1 cellular context compared by ENCODE assay signal in the genomic region with DNA sequence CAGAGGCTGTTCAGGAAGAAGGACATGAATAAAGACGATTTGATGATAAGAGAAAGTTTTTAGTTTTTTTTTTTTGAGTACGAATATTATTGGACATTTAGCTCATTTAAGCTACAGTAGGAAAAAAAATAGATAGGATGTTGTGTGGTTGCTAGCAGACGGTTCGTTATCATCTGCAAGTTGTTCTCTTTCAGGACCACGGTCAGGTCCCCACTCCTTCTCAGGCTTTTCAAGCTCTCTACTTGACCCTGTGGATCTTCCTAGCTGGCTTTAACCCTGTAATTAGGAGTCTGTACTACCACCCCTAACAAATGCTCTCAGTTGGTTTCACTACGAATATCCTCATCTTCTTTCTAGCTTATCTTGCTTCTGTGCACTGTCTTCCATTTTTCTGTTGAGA.
A peak's percentile ranks its signal among the peaks of the same experiment; 100 is the strongest.
TF ChIP-seq lines count a peak whose summit lies in the region.

No MANE protein-coding gene starts in this region.

TF ChIP-seq in HCT116, 20 proteins besides CTCF, POLR2A, EP300 and RAD21 (continued from another document):
- TF ChIP-seq, protein P1, sequence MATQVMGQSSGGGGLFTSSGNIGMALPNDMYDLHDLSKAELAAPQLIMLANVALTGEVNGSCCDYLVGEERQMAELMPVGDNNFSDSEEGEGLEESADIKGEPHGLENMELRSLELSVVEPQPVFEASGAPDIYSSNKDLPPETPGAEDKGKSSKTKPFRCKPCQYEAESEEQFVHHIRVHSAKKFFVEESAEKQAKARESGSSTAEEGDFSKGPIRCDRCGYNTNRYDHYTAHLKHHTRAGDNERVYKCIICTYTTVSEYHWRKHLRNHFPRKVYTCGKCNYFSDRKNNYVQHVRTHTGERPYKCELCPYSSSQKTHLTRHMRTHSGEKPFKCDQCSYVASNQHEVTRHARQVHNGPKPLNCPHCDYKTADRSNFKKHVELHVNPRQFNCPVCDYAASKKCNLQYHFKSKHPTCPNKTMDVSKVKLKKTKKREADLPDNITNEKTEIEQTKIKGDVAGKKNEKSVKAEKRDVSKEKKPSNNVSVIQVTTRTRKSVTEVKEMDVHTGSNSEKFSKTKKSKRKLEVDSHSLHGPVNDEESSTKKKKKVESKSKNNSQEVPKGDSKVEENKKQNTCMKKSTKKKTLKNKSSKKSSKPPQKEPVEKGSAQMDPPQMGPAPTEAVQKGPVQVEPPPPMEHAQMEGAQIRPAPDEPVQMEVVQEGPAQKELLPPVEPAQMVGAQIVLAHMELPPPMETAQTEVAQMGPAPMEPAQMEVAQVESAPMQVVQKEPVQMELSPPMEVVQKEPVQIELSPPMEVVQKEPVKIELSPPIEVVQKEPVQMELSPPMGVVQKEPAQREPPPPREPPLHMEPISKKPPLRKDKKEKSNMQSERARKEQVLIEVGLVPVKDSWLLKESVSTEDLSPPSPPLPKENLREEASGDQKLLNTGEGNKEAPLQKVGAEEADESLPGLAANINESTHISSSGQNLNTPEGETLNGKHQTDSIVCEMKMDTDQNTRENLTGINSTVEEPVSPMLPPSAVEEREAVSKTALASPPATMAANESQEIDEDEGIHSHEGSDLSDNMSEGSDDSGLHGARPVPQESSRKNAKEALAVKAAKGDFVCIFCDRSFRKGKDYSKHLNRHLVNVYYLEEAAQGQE (IDR thresholded peaks at IDR 0.05; ENCODE audit: low read depth), result peak; percentile 49
- TF ChIP-seq ZBTB33 (IDR thresholded peaks at IDR 0.05; ENCODE audit: extremely low read depth, insufficient replicate concordance, low read length) (no peak), ZFX (IDR thresholded peaks at IDR 0.05) (no peak), YY1 (IDR thresholded peaks at IDR 0.05; ENCODE audit: extremely low read depth, insufficient replicate concordance, low read depth, low read length) (no peak), SIN3A (IDR thresholded peaks at IDR 0.05; ENCODE audit: low read depth) (no peak)
